8 cellular contexts compared by ENCODE assay signal in the genomic region with DNA sequence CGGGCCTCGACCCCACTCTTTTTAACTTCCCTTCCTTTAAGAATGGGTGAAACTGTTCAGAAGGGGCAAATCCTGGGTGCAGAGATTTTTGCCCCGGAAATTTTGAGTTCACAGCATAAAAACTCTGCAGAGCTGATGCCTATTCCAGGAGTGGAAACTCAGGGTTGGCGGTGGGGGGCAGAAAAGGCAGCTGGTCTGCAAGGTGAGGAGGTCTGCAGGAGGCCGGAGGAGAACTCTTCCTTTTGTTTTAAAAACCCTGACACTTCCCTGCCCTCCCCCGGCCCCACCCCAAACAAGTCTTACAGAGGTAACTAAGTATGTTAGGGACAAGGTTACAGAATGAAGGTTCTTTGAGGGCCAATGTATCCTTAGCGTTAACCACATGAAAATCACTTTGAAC.
DNase-seq lines count a peak whose midpoint lies in the region; ATAC-seq, FAIRE-seq and TF ChIP-seq lines count a peak whose summit lies in the region.
"Had no signal": no experiment of that assay in that cellular context is flagged by ENCODE, and none has a peak within 500 bp of the region (broad histone marks: within the 10 kb centered on the region; RNA-seq: fewer than 3 reads in every experiment).

No MANE protein-coding gene starts in this region.

- 0 out of 2 replicates have a peak, but pooled peaks cover 4% of the 10 kb centered on the region for H3K9me3 ChIP-seq in HUES48 (ENCODE audit: control insufficient read depth, insufficient read depth, low read length)
- H3K9me3 ChIP-seq in ectodermal cell (ENCODE audit: control insufficient read depth, low read length): no peaks in the 10 kb centered on the region

- H3K36me3 ChIP-seq in HUES48 (ENCODE audit: control insufficient read depth, insufficient read depth, low read length): no peaks in the 10 kb centered on the region
- H3K36me3 ChIP-seq in ectodermal cell (ENCODE audit: control insufficient read depth, insufficient read depth, low read length): no peaks in the 10 kb centered on the region

- TF ChIP-seq CTCF in mesothelial cell of epicardium (IDR thresholded peaks at IDR 0.05; ENCODE audit: unreplicated experiment) (no peak), type B pancreatic cell (conservative IDR thresholded peaks at IDR 0.05) (no peak)

- H3K36me3 Mint-ChIP-seq in mesothelial cell of epicardium: no peaks in the 10 kb centered on the region
- no peaks in the 10 kb centered on the region for H3K36me3 Mint-ChIP-seq in type B pancreatic cell
- H3K36me3 Mint-ChIP-seq: activated naive CD8-positive, alpha-beta T cell had no signal

- WGBS in ectodermal cell, 2 experiments: 16 to 17% methylated on average over 5 to 7 of the region's 7 CpGs

- H3K27me3 Mint-ChIP-seq in mesothelial cell of epicardium (ENCODE audit: low read depth) (no peaks in the 10 kb centered on the region), type B pancreatic cell (peaks cover 6% of the 10 kb centered on the region)

- FAIRE-seq in RCC 7860 (lab: Jason Lieb, UNC): no peak

- H3K4me3 ChIP-seq in HUES48 (ENCODE audit: low read depth, low read length) (peak overlapping the region; percentile 50), ectodermal cell (ENCODE audit: insufficient read depth, low read depth, low read length) (no peak overlapping the region)

- H3K27ac ChIP-seq in HUES48 (ENCODE audit: low read depth, low read length) (peak overlapping the region; percentile 46), ectodermal cell (ENCODE audit: insufficient read depth, low read depth, low read length, poor library complexity, severe bottlenecking) (peak overlapping the region; percentile 56)

- H3K4me1 ChIP-seq in HUES48 (ENCODE audit: control insufficient read depth, insufficient read depth, low read length) (peaks cover 21% of the 10 kb centered on the region), ectodermal cell (ENCODE audit: control insufficient read depth, insufficient read depth, low read length) (peaks cover 29% of the 10 kb centered on the region)

- H3K4me1 Mint-ChIP-seq in mesothelial cell of epicardium: peaks cover 47% of the 10 kb centered on the region
- peaks cover 35% of the 10 kb centered on the region for H3K4me1 Mint-ChIP-seq in type B pancreatic cell (ENCODE audit: unreplicated experiment)

- H3K27me3 ChIP-seq in HUES48 (ENCODE audit: control insufficient read depth, insufficient read depth, low read length) (peaks cover 95% of the 10 kb centered on the region), ectodermal cell (ENCODE audit: control insufficient read depth, insufficient read depth, low read length, poor library complexity, severe bottlenecking) (no peaks in the 10 kb centered on the region)

- DNase-seq in mesothelial cell of epicardium (ENCODE audit: low spot score in 2 of 2, unreplicated experiment in 2 of 2): no peak
- DNase-seq in type B pancreatic cell (ENCODE audit: extremely low spot score, unreplicated experiment): no peak
- DNase-seq in RCC 7860 (ENCODE audit: low spot score): no peak

- H3K9me3 Mint-ChIP-seq in mesothelial cell of epicardium (peaks cover 11% of the 10 kb centered on the region), type B pancreatic cell (no peaks in the 10 kb centered on the region)

- H3K4me3 Mint-ChIP-seq in mesothelial cell of epicardium (peak overlapping the region; percentile 64), type B pancreatic cell (peak overlapping the region; percentile 82)

- H3K9ac ChIP-seq in HUES48 (ENCODE audit: low read depth, low read length): no peak overlapping the region

- ATAC-seq in HG03460 (IDR thresholded peaks at IDR 0.05; ENCODE audit: unreplicated experiment) (no peak), HG03039 (IDR thresholded peaks at IDR 0.05; ENCODE audit: unreplicated experiment) (no peak)

- H3K27ac Mint-ChIP-seq in mesothelial cell of epicardium: peak overlapping the region; percentile 98
- peak overlapping the region; percentile 86 for H3K27ac Mint-ChIP-seq in type B pancreatic cell
- H3K27ac Mint-ChIP-seq: activated naive CD8-positive, alpha-beta T cell had no signal
